1 cellular context compared by ENCODE assay signal in the genomic region with DNA sequence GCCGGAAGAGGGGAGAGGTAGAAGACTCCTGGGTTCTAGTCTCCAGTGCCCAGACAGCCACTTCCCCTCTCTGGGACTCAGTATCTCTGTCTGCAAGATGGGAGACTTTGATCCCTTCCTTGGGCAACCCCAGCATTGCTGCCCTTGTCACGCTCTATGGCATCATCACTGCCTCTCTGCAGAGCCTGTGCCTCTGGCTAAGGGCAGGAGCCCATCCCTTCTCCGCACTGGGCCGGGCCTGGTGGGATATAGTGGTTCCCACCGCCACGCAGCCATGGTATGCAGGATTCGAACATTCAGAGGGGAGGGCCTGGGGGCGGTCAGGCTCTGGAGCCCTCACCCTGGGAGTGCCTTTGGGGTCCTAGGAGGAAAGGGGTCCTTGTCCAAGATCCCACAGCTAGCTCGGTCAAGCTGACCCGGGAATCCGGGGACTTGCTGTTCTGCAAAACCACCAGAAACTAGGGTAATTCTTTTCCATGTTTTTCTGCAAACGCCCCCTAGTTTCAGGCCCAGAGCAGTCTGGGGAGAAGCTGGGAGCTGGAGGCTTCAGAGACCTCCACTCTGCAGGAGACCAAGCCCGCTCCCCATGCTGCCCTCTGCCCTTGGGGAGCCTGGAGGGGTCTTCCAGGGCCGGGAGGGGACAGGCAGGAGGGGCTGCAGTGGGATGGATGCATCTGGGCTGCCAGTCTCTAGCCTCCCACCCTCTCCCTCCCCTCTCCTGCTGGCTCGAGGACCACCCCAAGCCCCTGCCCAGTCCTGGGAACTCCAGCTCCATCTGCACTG.
TF ChIP-seq lines count a peak whose summit lies in the region.

No MANE protein-coding gene starts in this region.

TF ChIP-seq in A549, 52 proteins besides CTCF, POLR2A, EP300 and RAD21:
- TF ChIP-seq TFCP2L1 (CRISPR knock-in tag; IDR thresholded peaks at IDR 0.05) (no peak), HOXB13 (CRISPR knock-in tag; IDR thresholded peaks at IDR 0.05; ENCODE audit: low read depth) (no peak), JUNB (IDR thresholded peaks at IDR 0.05) (no peak), BHLHE40 (IDR thresholded peaks at IDR 0.05; ENCODE audit: low read depth, low read length) (no peak), FOSL2 (IDR thresholded peaks at IDR 0.05) (no peak), FOSL2 (CRISPR knock-in tag; IDR thresholded peaks at IDR 0.05) (no peak), HDAC2 (IDR thresholded peaks at IDR 0.05) (no peak), ZSCAN20 (CRISPR knock-in tag; IDR thresholded peaks at IDR 0.05) (no peak), SMC3 (IDR thresholded peaks at IDR 0.05) (no peak), KDM5A (IDR thresholded peaks at IDR 0.05) (no peak), EHMT2 (IDR thresholded peaks at IDR 0.05; ENCODE audit: low read depth) (no peak), RARB (CRISPR knock-in tag; IDR thresholded peaks at IDR 0.05) (no peak), HOXB5 (CRISPR knock-in tag; IDR thresholded peaks at IDR 0.05) (no peak)
- TF ChIP-seq, protein P1, sequence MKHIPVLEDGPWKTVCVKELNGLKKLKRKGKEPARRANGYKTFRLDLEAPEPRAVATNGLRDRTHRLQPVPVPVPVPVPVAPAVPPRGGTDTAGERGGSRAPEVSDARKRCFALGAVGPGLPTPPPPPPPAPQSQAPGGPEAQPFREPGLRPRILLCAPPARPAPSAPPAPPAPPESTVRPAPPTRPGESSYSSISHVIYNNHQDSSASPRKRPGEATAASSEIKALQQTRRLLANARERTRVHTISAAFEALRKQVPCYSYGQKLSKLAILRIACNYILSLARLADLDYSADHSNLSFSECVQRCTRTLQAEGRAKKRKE (CRISPR knock-in tag; IDR thresholded peaks at IDR 0.05; ENCODE audit: low read depth): no peak
- TF ChIP-seq, protein P2, sequence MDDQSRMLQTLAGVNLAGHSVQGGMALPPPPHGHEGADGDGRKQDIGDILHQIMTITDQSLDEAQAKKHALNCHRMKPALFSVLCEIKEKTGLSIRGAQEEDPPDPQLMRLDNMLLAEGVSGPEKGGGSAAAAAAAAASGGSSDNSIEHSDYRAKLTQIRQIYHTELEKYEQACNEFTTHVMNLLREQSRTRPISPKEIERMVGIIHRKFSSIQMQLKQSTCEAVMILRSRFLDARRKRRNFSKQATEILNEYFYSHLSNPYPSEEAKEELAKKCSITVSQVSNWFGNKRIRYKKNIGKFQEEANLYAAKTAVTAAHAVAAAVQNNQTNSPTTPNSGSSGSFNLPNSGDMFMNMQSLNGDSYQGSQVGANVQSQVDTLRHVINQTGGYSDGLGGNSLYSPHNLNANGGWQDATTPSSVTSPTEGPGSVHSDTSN (IDR thresholded peaks at IDR 0.05): no peak
- TF ChIP-seq, protein P3, sequence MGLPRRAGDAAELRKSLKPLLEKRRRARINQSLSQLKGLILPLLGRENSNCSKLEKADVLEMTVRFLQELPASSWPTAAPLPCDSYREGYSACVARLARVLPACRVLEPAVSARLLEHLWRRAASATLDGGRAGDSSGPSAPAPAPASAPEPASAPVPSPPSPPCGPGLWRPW (IDR thresholded peaks at IDR 0.05): no peak
- TF ChIP-seq, protein P4, sequence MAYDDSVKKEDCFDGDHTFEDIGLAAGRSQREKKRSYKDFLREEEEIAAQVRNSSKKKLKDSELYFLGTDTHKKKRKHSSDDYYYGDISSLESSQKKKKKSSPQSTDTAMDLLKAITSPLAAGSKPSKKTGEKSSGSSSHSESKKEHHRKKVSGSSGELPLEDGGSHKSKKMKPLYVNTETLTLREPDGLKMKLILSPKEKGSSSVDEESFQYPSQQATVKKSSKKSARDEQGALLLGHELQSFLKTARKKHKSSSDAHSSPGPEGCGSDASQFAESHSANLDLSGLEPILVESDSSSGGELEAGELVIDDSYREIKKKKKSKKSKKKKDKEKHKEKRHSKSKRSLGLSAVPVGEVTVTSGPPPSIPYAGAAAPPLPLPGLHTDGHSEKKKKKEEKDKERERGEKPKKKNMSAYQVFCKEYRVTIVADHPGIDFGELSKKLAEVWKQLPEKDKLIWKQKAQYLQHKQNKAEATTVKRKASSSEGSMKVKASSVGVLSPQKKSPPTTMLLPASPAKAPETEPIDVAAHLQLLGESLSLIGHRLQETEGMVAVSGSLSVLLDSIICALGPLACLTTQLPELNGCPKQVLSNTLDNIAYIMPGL (CRISPR knock-in tag; IDR thresholded peaks at IDR 0.05; ENCODE audit: borderline replicate concordance): no peak
